Comparison of ENCODE assay signal across 14 cellular contexts in the genomic region with DNA sequence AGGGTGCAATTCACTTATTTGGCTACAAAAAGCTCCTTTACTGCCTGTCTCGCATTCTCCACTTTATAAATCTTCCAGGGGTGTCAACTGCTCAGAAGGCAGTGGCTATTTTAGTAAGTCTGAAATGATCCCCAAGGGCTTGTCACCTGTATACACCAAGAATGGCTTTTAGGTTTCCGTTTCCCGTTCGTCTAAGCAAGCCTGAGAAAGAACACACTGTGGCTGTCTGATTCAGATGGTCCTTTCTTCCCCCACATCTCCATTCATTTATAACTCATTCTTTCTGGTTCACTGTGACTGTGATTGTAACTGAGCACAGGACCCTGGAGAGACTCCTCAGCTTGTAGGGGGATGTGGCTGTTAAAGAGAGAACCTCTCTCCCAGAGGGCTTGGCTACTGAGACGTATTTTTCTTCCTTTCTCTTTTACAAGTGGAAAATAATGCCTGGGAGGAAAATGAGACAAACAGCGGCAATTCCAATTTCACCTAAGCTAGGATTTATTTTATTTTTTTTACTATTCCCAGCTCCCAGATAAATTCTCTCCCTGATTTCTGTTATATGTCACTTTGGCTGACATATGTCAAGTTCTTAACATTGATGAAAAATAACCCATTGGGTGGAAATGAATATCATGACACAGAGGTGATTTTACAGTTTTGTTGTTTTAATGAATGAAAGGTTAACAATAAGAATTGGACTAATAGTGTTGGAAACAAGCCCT.
A peak's percentile ranks its signal among the peaks of the same experiment; 100 is the strongest.
DNase-seq lines count a peak whose midpoint lies in the region; ATAC-seq and FAIRE-seq lines count a peak whose summit lies in the region.
"Had no signal": no experiment of that assay in that cellular context is flagged by ENCODE, and none has a peak within 500 bp of the region (broad histone marks: within the 10 kb centered on the region; RNA-seq: fewer than 3 reads in every experiment).

No MANE protein-coding gene starts in this region.

- H3K9ac ChIP-seq in BLaER1 treated with 17β-estradiol and CSF1 and Interleukin-3, amounts not matched to agents 10 nM and 100 nM: peak overlapping the region in 4 of 11 experiments; percentile 1 to 17 (median 10); a peak in 4 of 22 replicates

- H3K4me2 ChIP-seq in BLaER1 treated with 17β-estradiol and CSF1 and Interleukin-3, amounts not matched to agents 10 nM and 100 nM: peak overlapping the region; percentile 36 to 86 (median 62); a peak in 20 of 22 replicates

- no peak for FAIRE-seq in RCC 7860 (lab: Jason Lieb, UNC)

- no peaks in the 10 kb centered on the region for H4K20me1 ChIP-seq in BLaER1 treated with 17β-estradiol and CSF1 and Interleukin-3, amounts not matched to agents 10 nM and 100 nM

- H3K27me3 ChIP-seq in BLaER1 treated with 17β-estradiol and CSF1 and Interleukin-3, amounts not matched to agents 10 nM and 100 nM: no peaks in the 10 kb centered on the region
- H3K27me3 ChIP-seq: upper lobe of left lung had no signal

- peaks cover 16 to 39% (median 30%) of the 10 kb centered on the region in 11 experiments; a peak in 21 of 22 replicates for H3K9me3 ChIP-seq in BLaER1 treated with 17β-estradiol and CSF1 and Interleukin-3, amounts not matched to agents 10 nM and 100 nM (replicated peaks in 1 of 11)
- H3K9me3 ChIP-seq: upper lobe of left lung had no signal

- H3K9me3 Mint-ChIP-seq in activated T-helper 1 cell treated with anti-CD3 and anti-CD28 coated beads, Interleukin-12 subunit alpha, Interleukin-12 subunit beta, Interleukin-2, Interleukin-4 antibody, amounts not matched to agents 30 ng/mL and 10 ng/mL and 1 ng/mL, durations not matched to agents 14 hours and 24 hours and 36 hours: no peaks in the 10 kb centered on the region

- DNase-seq in activated T-helper 1 cell treated with anti-CD3 and anti-CD28 coated beads, Interleukin-12 subunit alpha, Interleukin-12 subunit beta, Interleukin-2, Interleukin-4 antibody, amounts not matched to agents 30 ng/mL and 10 ng/mL and 1 ng/mL, durations not matched to agents 14 hours and 24 hours and 36 hours (ENCODE audit: low spot score): no peak
- DNase-seq in RCC 7860 (ENCODE audit: low spot score) (no peak), left lobe of liver (ENCODE audit: low spot score) (no peak), A172 (ENCODE audit: low spot score) (no peak)
- DNase-seq: aorta, Caco-2, erythroblast, nucleus accumbens, T-helper 9 cell, upper lobe of left lung had no signal

- intact Hi-C loops in activated T-helper 1 cell treated with anti-CD3 and anti-CD28 coated beads, Interleukin-12 subunit alpha, Interleukin-12 subunit beta, Interleukin-2, Interleukin-4 antibody, amounts not matched to agents 30 ng/mL and 10 ng/mL and 1 ng/mL, durations not matched to agents 14 hours and 24 hours and 36 hours (cut with micrococcal nuclease): loop anchor here (2.0 to 5.0 kb wide), 4 partner anchors 13 to 452 kb away; a partner anchor contains a TSS

- peaks cover 3% of the 10 kb centered on the region for H3K36me3 Mint-ChIP-seq in activated T-helper 1 cell treated with anti-CD3 and anti-CD28 coated beads, Interleukin-12 subunit alpha, Interleukin-12 subunit beta, Interleukin-2, Interleukin-4 antibody, amounts not matched to agents 30 ng/mL and 10 ng/mL and 1 ng/mL, durations not matched to agents 14 hours and 24 hours and 36 hours (ENCODE audit: low read depth)

- H3K27ac ChIP-seq in BLaER1 treated with 17β-estradiol and CSF1 and Interleukin-3, amounts not matched to agents 10 nM and 100 nM: peak overlapping the region in 6 of 11 experiments; percentile 9 to 37 (median 20); a peak in 10 of 22 replicates
- H3K27ac ChIP-seq: upper lobe of left lung had no signal

- H3K4me3 ChIP-seq in BLaER1 treated with 17β-estradiol and CSF1 and Interleukin-3, amounts not matched to agents 10 nM and 100 nM: no peak overlapping the region; a peak in 1 of 20 replicates
- H3K4me3 ChIP-seq: upper lobe of left lung had no signal

- H3K4me1 ChIP-seq in BLaER1 treated with 17β-estradiol and CSF1 and Interleukin-3, amounts not matched to agents 10 nM and 100 nM: peaks cover 33 to 54% (median 44%) of the 10 kb centered on the region in 10 experiments

- no peaks in the 10 kb centered on the region for H3K27me3 Mint-ChIP-seq in activated T-helper 1 cell treated with anti-CD3 and anti-CD28 coated beads, Interleukin-12 subunit alpha, Interleukin-12 subunit beta, Interleukin-2, Interleukin-4 antibody, amounts not matched to agents 30 ng/mL and 10 ng/mL and 1 ng/mL, durations not matched to agents 14 hours and 24 hours and 36 hours (ENCODE audit: insufficient read depth)

- H3K27ac Mint-ChIP-seq in activated T-helper 1 cell treated with anti-CD3 and anti-CD28 coated beads, Interleukin-12 subunit alpha, Interleukin-12 subunit beta, Interleukin-2, Interleukin-4 antibody, amounts not matched to agents 30 ng/mL and 10 ng/mL and 1 ng/mL, durations not matched to agents 14 hours and 24 hours and 36 hours: peak overlapping the region; percentile 42

- H3K4me1 Mint-ChIP-seq in activated T-helper 1 cell treated with anti-CD3 and anti-CD28 coated beads, Interleukin-12 subunit alpha, Interleukin-12 subunit beta, Interleukin-2, Interleukin-4 antibody, amounts not matched to agents 30 ng/mL and 10 ng/mL and 1 ng/mL, durations not matched to agents 14 hours and 24 hours and 36 hours (ENCODE audit: low read depth): peaks cover 52% of the 10 kb centered on the region

- peak; percentile 24 for ATAC-seq in GM18511 (IDR thresholded peaks at IDR 0.05; ENCODE audit: unreplicated experiment)
- ATAC-seq in HG02840 (IDR thresholded peaks at IDR 0.05; ENCODE audit: low FRiP score, unreplicated experiment): peak; percentile 37
- no peak for ATAC-seq in left lobe of liver
- ATAC-seq in esophagus mucosa: no peak

- H3K4me3 Mint-ChIP-seq in activated T-helper 1 cell treated with anti-CD3 and anti-CD28 coated beads, Interleukin-12 subunit alpha, Interleukin-12 subunit beta, Interleukin-2, Interleukin-4 antibody, amounts not matched to agents 30 ng/mL and 10 ng/mL and 1 ng/mL, durations not matched to agents 14 hours and 24 hours and 36 hours: no peak overlapping the region

- H3K36me3 ChIP-seq in BLaER1 treated with 17β-estradiol and CSF1 and Interleukin-3, amounts not matched to agents 10 nM and 100 nM: no peaks in the 10 kb centered on the region
- H3K36me3 ChIP-seq: upper lobe of left lung had no signal

Comparison
In these comparisons a context has a peak if more than half of its experiments do, and no peak if none do; other contexts are left out.
1. ATAC-seq: peak in GM18511 (single experiment) and HG02840 (single experiment); none in left lobe of liver (single experiment) and esophagus mucosa (single experiment).